ENCODE assay signal across 16 cellular contexts in genomic region chr2:241339839-241340471, GRCh38. TPM values are rescaled to one million over a fixed set of nuclear protein-coding genes. Genes with fewer than 3 reads are reported as not detected.
DNase-seq lines count a peak whose midpoint lies in the region; ATAC-seq, FAIRE-seq and TF ChIP-seq lines count a peak whose summit lies in the region.
"Had no signal": no experiment of that assay in that cellular context is flagged by ENCODE, and none has a peak within 500 bp of the region (broad histone marks: within the 10 kb centered on the region; RNA-seq: fewer than 3 reads in every experiment).

No MANE protein-coding gene starts in this region.

- peaks cover 57% of the 10 kb centered on the region for H3K79me2 ChIP-seq in smooth muscle cell (ENCODE audit: low read depth)

- peaks cover 34% of the 10 kb centered on the region for H3K4me1 Mint-ChIP-seq in T-helper 1 cell treated with Interleukin-12 subunit alpha and Interleukin-12 subunit beta and Interleukin-4 antibody, amounts not matched to agents 30 μg/mL and 1 μg/mL, for 36 hours (ENCODE audit: low read depth)
- no peaks in the 10 kb centered on the region for H3K4me1 Mint-ChIP-seq in endodermal cell
- H3K4me1 Mint-ChIP-seq in effector memory CD8-positive, alpha-beta T cell (ENCODE audit: low read depth in 2 of 2), result peaks cover 9 to 12% of the 10 kb centered on the region in 2 donors

- H2AFZ ChIP-seq in smooth muscle cell (ENCODE audit: low read depth), result no peak overlapping the region
- H2AFZ ChIP-seq: parathyroid adenoma had no signal

- peak overlapping the region; percentile 58 for H3K27ac Mint-ChIP-seq in T-helper 1 cell treated with Interleukin-12 subunit alpha and Interleukin-12 subunit beta and Interleukin-4 antibody, amounts not matched to agents 30 μg/mL and 1 μg/mL, for 36 hours
- H3K27ac Mint-ChIP-seq in endodermal cell, result peak overlapping the region; percentile 5
- peak overlapping the region in 1 of 2 donors; percentile 41 for H3K27ac Mint-ChIP-seq in effector memory CD8-positive, alpha-beta T cell

- peaks cover 51% of the 10 kb centered on the region for H3K36me3 Mint-ChIP-seq in T-helper 1 cell treated with Interleukin-12 subunit alpha and Interleukin-12 subunit beta and Interleukin-4 antibody, amounts not matched to agents 30 μg/mL and 1 μg/mL, for 36 hours (ENCODE audit: low read depth)
- peaks cover 82% of the 10 kb centered on the region for H3K36me3 Mint-ChIP-seq in endodermal cell (ENCODE audit: low read depth)
- H3K36me3 Mint-ChIP-seq in effector memory CD8-positive, alpha-beta T cell (ENCODE audit: insufficient read depth), result peaks cover 71% of the 10 kb centered on the region

- H3K27ac ChIP-seq in endodermal cell (ENCODE audit: low read depth, low read length) (no peak overlapping the region), pancreas (peak overlapping the region in 1 of 4 donors; percentile 15), smooth muscle cell (ENCODE audit: low read depth) (no peak overlapping the region)
- H3K27ac ChIP-seq: SJSA1 had no signal

- H3K27me3 ChIP-seq in endodermal cell (ENCODE audit: control insufficient read depth, insufficient read depth, low read length, poor library complexity, severe bottlenecking), result no peaks in the 10 kb centered on the region
- no peaks in the 10 kb centered on the region for H3K27me3 ChIP-seq in pancreas
- H3K27me3 ChIP-seq in smooth muscle cell (ENCODE audit: low read depth), result no peaks in the 10 kb centered on the region
- H3K27me3 ChIP-seq: SJSA1 had no signal

- H3K4me3 ChIP-seq in endodermal cell (ENCODE audit: low read length) (no peak overlapping the region), pancreas (no peak overlapping the region), smooth muscle cell (no peak overlapping the region)
- H3K4me3 ChIP-seq: SJSA1 had no signal

- intact Hi-C loops in pancreas (cut with DNase I), result loop anchor here in 1 of 3 donors (10.0 kb wide), 1 partner anchor 75 kb away; no protein-coding TSS in a partner anchor

- no peaks in the 10 kb centered on the region for H3K9me3 ChIP-seq in endodermal cell (ENCODE audit: control insufficient read depth, low read length)
- no peaks in the 10 kb centered on the region for H3K9me3 ChIP-seq in pancreas
- no peaks in the 10 kb centered on the region for H3K9me3 ChIP-seq in smooth muscle cell (replicated peaks; ENCODE audit: low read depth)
- H3K9me3 ChIP-seq: SJSA1 had no signal

- 94 to 97% methylated on average over 3 to 6 of the region's 6 CpGs for WGBS in endodermal cell (ENCODE audit: insufficient coverage in 1 of 2, insufficient read length in 1 of 2), 2 experiments
- 30 to 32% methylated on average over 6 of the region's 6 CpGs for WGBS in pancreas, 2 donors
- WGBS in smooth muscle cell (ENCODE audit: low lambda C conversion rate), result 96% methylated on average over 6 of the region's 6 CpGs

- peak; percentile 57 to 65 (median 63) for ATAC-seq in pancreas
- ATAC-seq in effector memory CD8-positive, alpha-beta T cell (replicated peaks), result no peak

- H3K4me1 ChIP-seq in endodermal cell (ENCODE audit: control insufficient read depth, insufficient read depth, low read length) (no peaks in the 10 kb centered on the region), pancreas (peaks cover 6 to 19% (median 9%) of the 10 kb centered on the region in 3 donors), smooth muscle cell (ENCODE audit: low read depth) (no peaks in the 10 kb centered on the region)
- H3K4me1 ChIP-seq: SJSA1 had no signal

- H3K4me2 ChIP-seq in smooth muscle cell, result no peak overlapping the region

- H3K4me3 Mint-ChIP-seq in T-helper 1 cell treated with Interleukin-12 subunit alpha and Interleukin-12 subunit beta and Interleukin-4 antibody, amounts not matched to agents 30 μg/mL and 1 μg/mL, for 36 hours, result no peak overlapping the region
- no peak overlapping the region for H3K4me3 Mint-ChIP-seq in endodermal cell
- no peak overlapping the region for H3K4me3 Mint-ChIP-seq in effector memory CD8-positive, alpha-beta T cell

- H3K36me3 ChIP-seq in endodermal cell (ENCODE audit: control insufficient read depth, insufficient read depth, low read length), result peaks cover 93% of the 10 kb centered on the region
- peaks cover 11 to 72% (median 29%) of the 10 kb centered on the region in 3 donors for H3K36me3 ChIP-seq in pancreas
- H3K36me3 ChIP-seq in smooth muscle cell (ENCODE audit: low read depth), result peaks cover 48% of the 10 kb centered on the region

- no peaks in the 10 kb centered on the region for H3K27me3 Mint-ChIP-seq in T-helper 1 cell treated with Interleukin-12 subunit alpha and Interleukin-12 subunit beta and Interleukin-4 antibody, amounts not matched to agents 30 μg/mL and 1 μg/mL, for 36 hours (ENCODE audit: low read depth)
- no peaks in the 10 kb centered on the region for H3K27me3 Mint-ChIP-seq in endodermal cell (ENCODE audit: insufficient read depth)
- no peaks in the 10 kb centered on the region for H3K27me3 Mint-ChIP-seq in effector memory CD8-positive, alpha-beta T cell

- DNase-seq in T-helper 1 cell, result no peak
- peak; percentile 40 for DNase-seq in NCI-H2196 (lab: John Stamatoyannopoulos, UW; ENCODE audit: unreplicated experiment)
- DNase-seq in endodermal cell, result peak; percentile 12
- DNase-seq in pancreas, result no peak
- no peak for DNase-seq in effector memory CD8-positive, alpha-beta T cell
- no peak for DNase-seq in KG1 (lab: John Stamatoyannopoulos, UW)
- DNase-seq in smooth muscle cell (lab: John Stamatoyannopoulos, UW; ENCODE audit: unreplicated experiment), result no peak
- DNase-seq: 8988T, amygdala, Kasumi-1, NCI-H187 had no signal

- H3F3A ChIP-seq in smooth muscle cell (ENCODE audit: low read depth), result peaks cover 5% of the 10 kb centered on the region

- no peak for FAIRE-seq in pancreas (lab: Jason Lieb, UNC)
- FAIRE-seq: frontal cortex, G401.6 had no signal

- H3K9me3 Mint-ChIP-seq in T-helper 1 cell treated with Interleukin-12 subunit alpha and Interleukin-12 subunit beta and Interleukin-4 antibody, amounts not matched to agents 30 μg/mL and 1 μg/mL, for 36 hours, result no peaks in the 10 kb centered on the region
- H3K9me3 Mint-ChIP-seq in endodermal cell, result no peaks in the 10 kb centered on the region
- H3K9me3 Mint-ChIP-seq in effector memory CD8-positive, alpha-beta T cell, result no peaks in the 10 kb centered on the region

- H4K20me1 ChIP-seq in smooth muscle cell (ENCODE audit: low read depth), result peaks cover 90% of the 10 kb centered on the region

- TF ChIP-seq CTCF in endodermal cell (conservative IDR thresholded peaks at IDR 0.05) (no peak), pancreas (IDR thresholded peaks at IDR 0.05) (no peak), smooth muscle cell (IDR thresholded peaks at IDR 0.05; ENCODE audit: borderline replicate concordance, insufficient read depth, poor library complexity, severe bottlenecking) (no peak)

- H3K9ac ChIP-seq in endodermal cell (ENCODE audit: extremely low read depth, low read length, poor library complexity, severe bottlenecking) (no peak overlapping the region), smooth muscle cell (ENCODE audit: low read depth) (no peak overlapping the region)
- H3K9ac ChIP-seq: parathyroid adenoma had no signal

RNA-seq across cellular contexts. Expression of gene FARP2, which starts 16.1 kb away (rescaled TPM):
- total RNA-seq in endodermal cell, result 10 to 100 TPM; 36.4 to 51.4 TPM
- polyA plus RNA-seq in endodermal cell (2013, experiment 1 of 2), result 31.1 TPM
- 31.1 TPM for polyA plus RNA-seq in endodermal cell (2013, experiment 2 of 2)
- total RNA-seq in pancreas, result 10 to 100 TPM; 16.9 to 44.9 (median 24.2) TPM
- polyA plus RNA-seq in pancreas, result 10 to 100 TPM; 26.2 to 35.3 TPM
- total RNA-seq in smooth muscle cell, result 27.4 and 27.6 TPM in 2 replicates
- 15.9 and 18.4 TPM in 2 replicates for polyA plus RNA-seq in smooth muscle cell

RNA-seq across cellular contexts. Expression of gene SEPTIN2, which starts 24.2 kb away (rescaled TPM):
- total RNA-seq in endodermal cell (100 to 1,000 TPM; 365 to 380 TPM), pancreas (100 to 1,000 TPM; 149 to 245 (median 204) TPM), smooth muscle cell (443 and 523 TPM in 2 replicates)
- 409 TPM for polyA plus RNA-seq in endodermal cell (2013, experiment 1 of 2)
- 399 TPM for polyA plus RNA-seq in endodermal cell (2013, experiment 2 of 2)
- polyA plus RNA-seq in pancreas (100 to 1,000 TPM; 106 to 158 TPM), smooth muscle cell (314 and 344 TPM in 2 replicates)

RNA-seq across cellular contexts. Expression of gene HDLBP, which starts 24.5 kb away (rescaled TPM):
- total RNA-seq in endodermal cell (100 to 1,000 TPM; 344 to 374 TPM), pancreas (100 to 1,000 TPM; 733 to 996 (median 775) TPM), smooth muscle cell (504 and 559 TPM in 2 replicates)
- polyA plus RNA-seq in endodermal cell (2013, experiment 1 of 2), result 216 TPM
- 217 TPM for polyA plus RNA-seq in endodermal cell (2013, experiment 2 of 2)
- polyA plus RNA-seq in pancreas (100 to 1,000 TPM; 273 to 346 TPM), smooth muscle cell (545 and 601 TPM in 2 replicates)

Comparison
In these comparisons a context has a peak if more than half of its experiments do, and no peak if none do; other contexts are left out.
1. DNase-seq: peak in NCI-H2196 (single experiment) and endodermal cell (single experiment); none in T-helper 1 cell (0 of 5), pancreas (0 of 6), effector memory CD8-positive, alpha-beta T cell (0 of 3), KG1 (single experiment) and smooth muscle cell (single experiment).